21 cellular contexts compared by ENCODE assay signal in the genomic region with DNA sequence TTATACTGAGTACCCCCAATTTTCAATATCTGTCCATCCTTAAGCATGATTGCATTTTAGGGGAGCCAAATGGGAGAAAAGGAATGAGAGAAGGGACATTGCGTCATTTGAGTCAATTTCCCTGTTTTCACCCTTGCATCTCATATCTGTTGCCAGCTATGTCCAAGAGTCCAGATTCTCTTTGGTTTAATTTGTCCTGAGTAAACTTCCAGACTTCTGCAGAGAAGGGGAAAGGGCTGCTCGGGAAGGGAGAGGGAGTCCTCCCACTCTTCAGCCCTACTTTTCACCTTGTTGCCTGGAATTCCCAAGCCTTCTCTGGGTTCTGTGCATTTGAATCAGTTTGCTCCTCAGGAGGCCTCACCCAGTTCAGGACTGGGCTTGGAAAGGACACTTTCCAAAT. TPM values are rescaled to one million over a fixed set of nuclear protein-coding genes. Genes with fewer than 3 reads are reported as not detected.
"Had no signal": no experiment of that assay in that cellular context is flagged by ENCODE, and none has a peak within 500 bp of the region (broad histone marks: within the 10 kb centered on the region; RNA-seq: fewer than 3 reads in every experiment).

No MANE protein-coding gene starts in this region.

- H3K27ac ChIP-seq: epithelial cell of prostate, esophagus muscularis mucosa, gastrocnemius medialis, heart right ventricle, left ventricle myocardium inferior, neutrophil, right atrium auricular region, suprapubic skin, tibial artery, upper lobe of left lung, uterus had no signal

- H3K4me3 ChIP-seq: esophagus muscularis mucosa, gastrocnemius medialis, heart right ventricle, left ventricle myocardium inferior, lung, right atrium auricular region, suprapubic skin, tibial artery, upper lobe of left lung, uterus had no signal

- H3K9me3 ChIP-seq: gastrocnemius medialis, left ventricle myocardium inferior, neutrophil, right atrium auricular region, suprapubic skin, upper lobe of left lung, uterus had no signal

- ATAC-seq: gastrocnemius medialis; heart right ventricle; naive thymus-derived CD4-positive, alpha-beta T cell; stimulated activated effector memory CD8-positive, alpha-beta T cell treated with anti-CD3 and anti-CD28 coated beads, Interleukin-12 subunit alpha, Interleukin-12 subunit beta, amount 100 ng/mL, for 72 hours; stimulated activated naive CD8-positive, alpha-beta T cell treated with anti-CD3 and anti-CD28 coated beads, Interleukin-15, Interleukin-2, amounts not matched to agents 100 U/mL and 50 U/mL, for 24 hours had no signal

- H3K9me3 Mint-ChIP-seq: stimulated activated effector memory CD8-positive, alpha-beta T cell treated with anti-CD3 and anti-CD28 coated beads, Interleukin-12 subunit alpha, Interleukin-12 subunit beta, amount 100 ng/mL, for 72 hours had no signal

- H3K36me3 Mint-ChIP-seq: naive thymus-derived CD4-positive, alpha-beta T cell; stimulated activated effector memory CD8-positive, alpha-beta T cell treated with anti-CD3 and anti-CD28 coated beads, Interleukin-12 subunit alpha, Interleukin-12 subunit beta, amount 100 ng/mL, for 72 hours had no signal

- H3K27me3 ChIP-seq: esophagus muscularis mucosa, gastrocnemius medialis, right atrium auricular region, suprapubic skin, upper lobe of left lung, uterus had no signal

- DNase-seq: effector memory CD4-positive, alpha-beta T cell; gastrocnemius medialis; heart right ventricle; hypothalamus; left ventricle myocardium inferior; mesenchymal stem cell; naive thymus-derived CD4-positive, alpha-beta T cell; nephron progenitor cell; stimulated activated CD4-positive, alpha-beta T cell treated with anti-CD3 and anti-CD28 coated beads, Interleukin-4, amount 100 ng/mL, for 1 hour; stimulated activated CD8-positive, alpha-beta memory T cell treated with anti-CD3 and anti-CD28 coated beads, Interleukin-4, amount 100 ng/mL, for 48 hours; stimulated activated naive CD8-positive, alpha-beta T cell treated with anti-CD3 and anti-CD28 coated beads, Interleukin-15, Interleukin-2, amounts not matched to agents 100 U/mL and 50 U/mL, for 24 hours; tibial artery; upper lobe of left lung; uterus had no signal

- H3K4me3 Mint-ChIP-seq: naive thymus-derived CD4-positive, alpha-beta T cell; nephron progenitor cell; stimulated activated effector memory CD8-positive, alpha-beta T cell treated with anti-CD3 and anti-CD28 coated beads, Interleukin-12 subunit alpha, Interleukin-12 subunit beta, amount 100 ng/mL, for 72 hours had no signal

- H3K4me1 ChIP-seq: esophagus muscularis mucosa, right atrium auricular region, tibial artery, upper lobe of left lung had no signal

- H3K36me3 ChIP-seq: esophagus muscularis mucosa, gastrocnemius medialis, heart right ventricle, left ventricle myocardium inferior, neutrophil, right atrium auricular region, suprapubic skin, tibial artery, upper lobe of left lung, uterus had no signal

- H3K27ac Mint-ChIP-seq: naive thymus-derived CD4-positive, alpha-beta T cell; nephron progenitor cell; stimulated activated effector memory CD8-positive, alpha-beta T cell treated with anti-CD3 and anti-CD28 coated beads, Interleukin-12 subunit alpha, Interleukin-12 subunit beta, amount 100 ng/mL, for 72 hours had no signal

RNA-seq across cellular contexts. Expression of a gene that starts 16.5 kb away (rescaled TPM):
- polyA plus RNA-seq: naive thymus-derived CD4-positive, alpha-beta T cell had no signal
